Comparison of ENCODE assay signal across 8 cellular contexts in genomic region chr2:71100195-71100964, GRCh38. TPM values are rescaled to one million over a fixed set of nuclear protein-coding genes. Genes with fewer than 3 reads are reported as not detected.
DNase-seq lines count a peak whose midpoint lies in the region; ATAC-seq and TF ChIP-seq lines count a peak whose summit lies in the region.

No MANE protein-coding gene starts in this region.

- no peak overlapping the region for H3K4me3 ChIP-seq in epithelial cell of proximal tubule (ENCODE audit: low read depth, low read length)
- no peak overlapping the region for H3K4me3 ChIP-seq in thoracic aorta

- H3K27ac ChIP-seq in thoracic aorta: no peak overlapping the region

- no peak overlapping the region for H3K27ac Mint-ChIP-seq in activated CD8-positive, alpha-beta T cell treated with anti-CD3 and anti-CD28 coated beads for 36 hours
- peak overlapping the region in 1 of 6 donors; percentile 32 for H3K27ac Mint-ChIP-seq in naive B cell

- no peaks in the 10 kb centered on the region for H3K36me3 Mint-ChIP-seq in activated CD8-positive, alpha-beta T cell treated with anti-CD3 and anti-CD28 coated beads for 36 hours (ENCODE audit: low read depth)
- H3K36me3 Mint-ChIP-seq in naive B cell: no peaks in the 10 kb centered on the region

- peak; percentile 69 for TF ChIP-seq CTCF in activated CD8-positive, alpha-beta T cell treated with anti-CD3 and anti-CD28 coated beads for 36 hours (IDR thresholded peaks at IDR 0.05)
- peak; percentile 67 for TF ChIP-seq CTCF in epithelial cell of proximal tubule (conservative IDR thresholded peaks at IDR 0.05; ENCODE audit: low read depth, low read length)
- TF ChIP-seq CTCF in thoracic aorta (IDR thresholded peaks at IDR 0.05): peak; percentile 60

- ATAC-seq in activated CD8-positive, alpha-beta T cell treated with anti-CD3 and anti-CD28 coated beads for 36 hours: peak; percentile 74
- ATAC-seq in naive B cell (ENCODE audit: low read depth in 2 of 2) (peak in 1 of 2 donors; percentile 50), thoracic aorta (ENCODE audit: insufficient number of reproducible peaks, low FRiP score, low read depth) (no peak), GM18870 (IDR thresholded peaks at IDR 0.05; ENCODE audit: unreplicated experiment) (no peak)

- peak; percentile 39 for DNase-seq in COR-L47 (lab: John Stamatoyannopoulos, UW)
- peak; percentile 83 for DNase-seq in HEK293T (ENCODE audit: extremely low spot score)
- peak; percentile 46 for DNase-seq in NCI-H748 (lab: John Stamatoyannopoulos, UW; ENCODE audit: unreplicated experiment)
- peak; percentile 64 for DNase-seq in activated CD8-positive, alpha-beta T cell treated with anti-CD3 and anti-CD28 coated beads for 36 hours
- DNase-seq in epithelial cell of proximal tubule (ENCODE audit: low read depth): no peak
- DNase-seq in naive B cell: peak; percentile 19
- no peak for DNase-seq in thoracic aorta (ENCODE audit: low spot score)

- CTCF ChIA-PET in HEK293T (lab: Yijun Ruan, JAX): interaction anchor here (0.6 to 1.8 kb wide), 9 partner anchors 9 to 188 kb away, joined by 3 to 11 read pairs (median 3); partner anchors contain the start of gene MPHOSPH10
- CTCF ChIA-PET in activated CD8-positive, alpha-beta T cell treated with anti-CD3 and anti-CD28 coated beads for 36 hours (lab: Charles Lee): interaction anchor here (0.7 to 5.5 kb wide), 31 partner anchors 9 to 410 kb away, joined by 3 to 71 read pairs (median 4); partner anchors contain the start of genes MCEE, MPHOSPH10 and NAGK

- H3K4me3 Mint-ChIP-seq in activated CD8-positive, alpha-beta T cell treated with anti-CD3 and anti-CD28 coated beads for 36 hours: no peak overlapping the region
- no peak overlapping the region for H3K4me3 Mint-ChIP-seq in naive B cell

- POLR2A ChIA-PET in HEK293T (lab: Yijun Ruan, JAX): interaction anchor here (1.0 to 2.9 kb wide), 3 partner anchors 29 to 32 kb away, joined by 3 to 11 read pairs (median 3); partner anchors contain the start of genes MPHOSPH10 and NAGK
- POLR2A ChIA-PET in activated CD8-positive, alpha-beta T cell treated with anti-CD3 and anti-CD28 coated beads for 36 hours (lab: Charles Lee): interaction anchor here (0.8 kb wide), 1 partner anchor 30 kb away, joined by 3 read pairs; the partner anchor contains the start of genes MCEE and MPHOSPH10

- H3K9me3 ChIP-seq in thoracic aorta: no peaks in the 10 kb centered on the region

- H3K36me3 ChIP-seq in thoracic aorta: no peaks in the 10 kb centered on the region

- peaks cover 5% of the 10 kb centered on the region for H3K27me3 Mint-ChIP-seq in activated CD8-positive, alpha-beta T cell treated with anti-CD3 and anti-CD28 coated beads for 36 hours
- peaks cover 6 to 10% (median 8%) of the 10 kb centered on the region in 3 donors for H3K27me3 Mint-ChIP-seq in naive B cell

- H3K27me3 ChIP-seq in thoracic aorta (replicated peaks; ENCODE audit: insufficient read depth): no peaks in the 10 kb centered on the region

- H3K4me1 Mint-ChIP-seq in activated CD8-positive, alpha-beta T cell treated with anti-CD3 and anti-CD28 coated beads for 36 hours (ENCODE audit: low read depth): no peaks in the 10 kb centered on the region
- peaks cover 0 to 4% (median 0%) of the 10 kb centered on the region in 3 donors for H3K4me1 Mint-ChIP-seq in naive B cell

- peaks cover under 1% of the 10 kb centered on the region for H3K9me3 Mint-ChIP-seq in activated CD8-positive, alpha-beta T cell treated with anti-CD3 and anti-CD28 coated beads for 36 hours
- peaks cover 0 to 2% (median 0%) of the 10 kb centered on the region in 7 donors for H3K9me3 Mint-ChIP-seq in naive B cell

- H3K4me1 ChIP-seq in thoracic aorta (ENCODE audit: control insufficient read depth in 1 of 2, low read depth in 2 of 2): peaks cover 0 to 6% of the 10 kb centered on the region in 2 donors

- intact Hi-C loops in activated CD8-positive, alpha-beta T cell treated with anti-CD3 and anti-CD28 coated beads for 36 hours (cut with micrococcal nuclease): no loop called here

TF ChIP-seq in HEK293T, 16 proteins besides CTCF, POLR2A, EP300 and RAD21:
- TF ChIP-seq NFRKB (IDR thresholded peaks at IDR 0.05) (0 out of 2 replicates have a peak, but pooled peaks have one; percentile 32), ZNF384 (IDR thresholded peaks at IDR 0.05) (no peak), SUZ12 (IDR thresholded peaks at IDR 0.05) (no peak), LEF1 (IDR thresholded peaks at IDR 0.05; ENCODE audit: borderline replicate concordance) (no peak)

RNA-seq across cellular contexts. Expression of gene MCEE, which starts 29.6 kb away (rescaled TPM):
- 10 to 100 TPM; 13.8 to 14.0 TPM for total RNA-seq in activated CD8-positive, alpha-beta T cell treated with anti-CD3 and anti-CD28 coated beads for 36 hours
- 2.4 and 2.9 TPM in 2 replicates for total RNA-seq in epithelial cell of proximal tubule
- polyA plus RNA-seq in naive B cell (ENCODE audit: low read depth in 6 of 6): 10 to 100 TPM; 15.1 to 39.2 (median 30.3) TPM
- 10 to 100 TPM in 1 of 2 donors, 1 to 10 TPM in 1; 5.8 to 10.6 TPM for total RNA-seq in thoracic aorta

RNA-seq across cellular contexts. Expression of gene MPHOSPH10, which starts 30.1 kb away (rescaled TPM):
- total RNA-seq in activated CD8-positive, alpha-beta T cell treated with anti-CD3 and anti-CD28 coated beads for 36 hours: 10 to 100 TPM; 41.7 to 47.0 TPM
- total RNA-seq in epithelial cell of proximal tubule (20.5 and 23.4 TPM in 2 replicates), thoracic aorta (10 to 100 TPM; 17.2 to 37.0 TPM)
- polyA plus RNA-seq in naive B cell (ENCODE audit: low read depth in 6 of 6): 10 to 100 TPM; 10.5 to 27.4 (median 22.2) TPM

RNA-seq across cellular contexts. Expression of gene NAGK, which starts 31.9 kb away (rescaled TPM):
- 10 to 100 TPM; 33.6 to 38.7 TPM for total RNA-seq in activated CD8-positive, alpha-beta T cell treated with anti-CD3 and anti-CD28 coated beads for 36 hours
- total RNA-seq in epithelial cell of proximal tubule (100 and 119 TPM in 2 replicates), thoracic aorta (100 to 1,000 TPM in 1 of 2 donors, 10 to 100 TPM in 1; 46.6 to 125 TPM)
- 100 to 1,000 TPM in 3 of 6 donors, 10 to 100 TPM in 3; 74.8 to 140 (median 101) TPM for polyA plus RNA-seq in naive B cell (ENCODE audit: low read depth in 6 of 6)

Comparison
In these comparisons a context has a peak if more than half of its experiments do, and no peak if none do; other contexts are left out.
1. DNase-seq: peak in COR-L47 (single experiment), HEK293T (single experiment), NCI-H748 (single experiment), activated CD8-positive, alpha-beta T cell treated with anti-CD3 and anti-CD28 coated beads for 36 hours (single experiment) and naive B cell (single experiment); none in epithelial cell of proximal tubule (single experiment) and thoracic aorta (single experiment).
2. Peak in every context shown above with its lines, with median percentiles within 50 percentile points of each other: CTCF ChIP-seq.